ENCODE assay signal across 21 cellular contexts in genomic region chr6:119026822-119027221, GRCh38.
"Had no signal": no experiment of that assay in that cellular context is flagged by ENCODE, and none has a peak within 500 bp of the region (broad histone marks: within the 10 kb centered on the region; RNA-seq: fewer than 3 reads in every experiment).

No MANE protein-coding gene starts in this region.

- H3K4me3 Mint-ChIP-seq: naive thymus-derived CD8-positive, alpha-beta T cell; stimulated activated naive B cell treated with anti-CD40 and anti-IgM and Interleukin-4, amounts not matched to agents 10 μg/mL and 1 μg/mL and 100 μg/mL, for 72 hours had no signal

- H3K4me1 ChIP-seq: colonic mucosa, gastroesophageal sphincter, right atrium auricular region, sigmoid colon, stomach, transverse colon had no signal

- H3K9me3 Mint-ChIP-seq: naive thymus-derived CD8-positive, alpha-beta T cell had no signal

- ATAC-seq: esophagus mucosa; gastroesophageal sphincter; left lobe of liver; mucosa of descending colon; naive thymus-derived CD8-positive, alpha-beta T cell; stimulated activated naive B cell treated with anti-CD40 and anti-IgM and Interleukin-4, amounts not matched to agents 10 μg/mL and 1 μg/mL and 100 μg/mL, for 72 hours had no signal

- H3K27me3 ChIP-seq: colonic mucosa, gastroesophageal sphincter, right atrium auricular region, sigmoid colon, stomach, transverse colon had no signal

- H3K4me1 Mint-ChIP-seq: stimulated activated naive B cell treated with anti-CD40 and anti-IgM and Interleukin-4, amounts not matched to agents 10 μg/mL and 1 μg/mL and 100 μg/mL, for 72 hours had no signal

- H3K36me3 ChIP-seq: colonic mucosa, right atrium auricular region, sigmoid colon, stomach, thoracic aorta, transverse colon had no signal

- H3K36me3 Mint-ChIP-seq: naive thymus-derived CD8-positive, alpha-beta T cell; stimulated activated naive B cell treated with anti-CD40 and anti-IgM and Interleukin-4, amounts not matched to agents 10 μg/mL and 1 μg/mL and 100 μg/mL, for 72 hours had no signal

- H3K27ac Mint-ChIP-seq: naive thymus-derived CD8-positive, alpha-beta T cell; stimulated activated naive B cell treated with anti-CD40 and anti-IgM and Interleukin-4, amounts not matched to agents 10 μg/mL and 1 μg/mL and 100 μg/mL, for 72 hours had no signal

- DNase-seq: colonic mucosa; dermis blood vessel endothelial cell; glutamatergic neuron; islet precursor cell; mammary epithelial cell; mucosa of descending colon; naive thymus-derived CD8-positive, alpha-beta T cell; posterior cingulate gyrus; sigmoid colon; stimulated activated CD4-positive, alpha-beta T cell treated with anti-CD3 and anti-CD28 coated beads, Interleukin-2, amount 100 ng/mL, for 24 hours; stimulated activated CD4-positive, alpha-beta T cell treated with anti-CD3 and anti-CD28 coated beads, Interleukin-4, amount 100 ng/mL, for 4 hours; stimulated activated naive B cell treated with anti-CD40 and anti-IgM and Interleukin-4, amounts not matched to agents 10 μg/mL and 1 μg/mL and 100 μg/mL, for 72 hours; stomach; substantia nigra; transverse colon had no signal

- H3K27ac ChIP-seq: colonic mucosa, gastroesophageal sphincter, right atrium auricular region, sigmoid colon, skin epidermis, stomach, thoracic aorta, transverse colon had no signal

- H3K9me3 ChIP-seq: colonic mucosa, gastroesophageal sphincter, mucosa of descending colon, right atrium auricular region, sigmoid colon, stomach, thoracic aorta, transverse colon had no signal

- H3K4me3 ChIP-seq: colonic mucosa, gastroesophageal sphincter, mucosa of descending colon, right atrium auricular region, sigmoid colon, skin epidermis, stomach, thoracic aorta, transverse colon had no signal
